In the genomic region with DNA sequence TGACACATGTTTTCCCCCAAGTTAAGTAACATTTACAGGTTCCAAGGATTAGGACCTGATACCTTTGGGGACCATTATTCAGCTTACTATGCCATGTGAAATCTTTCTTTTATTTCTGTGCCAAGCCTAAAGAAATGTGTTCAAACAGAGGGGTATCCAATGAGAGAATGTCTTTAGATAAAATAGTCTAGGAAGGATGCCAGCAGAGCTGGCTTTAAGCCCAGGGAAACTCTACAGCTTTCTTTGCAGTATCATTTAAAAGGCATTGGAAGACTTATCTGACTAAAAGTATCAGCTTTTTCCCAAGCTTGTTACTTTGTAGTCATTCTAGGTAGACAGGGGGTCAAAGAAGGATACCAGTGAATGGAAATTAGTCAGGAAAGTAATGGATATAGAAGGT, we compare ENCODE assay signal across 11 cellular contexts.
DNase-seq lines count a peak whose midpoint lies in the region; ATAC-seq and TF ChIP-seq lines count a peak whose summit lies in the region.
"Had no signal": no experiment of that assay in that cellular context is flagged by ENCODE, and none has a peak within 500 bp of the region (broad histone marks: within the 10 kb centered on the region; RNA-seq: fewer than 3 reads in every experiment).

No MANE protein-coding gene starts in this region.

- TF ChIP-seq CTCF in HFFc6 (IDR thresholded peaks at IDR 0.05) (no peak), PC-3 (conservative IDR thresholded peaks at IDR 0.05; ENCODE audit: low read depth, low read length) (no peak), fibroblast of mammary gland (conservative IDR thresholded peaks at IDR 0.05; ENCODE audit: control insufficient read depth, insufficient read depth, low read depth, low read length) (no peak), left lung (IDR thresholded peaks at IDR 0.05) (no peak)

- H3K4me3 ChIP-seq in PC-3 (ENCODE audit: low read length): no peak overlapping the region
- no peak overlapping the region for H3K4me3 ChIP-seq in fibroblast of mammary gland (ENCODE audit: control insufficient read depth, low read depth, low read length)
- H3K4me3 ChIP-seq in left lung: no peak overlapping the region

- peaks cover 45% of the 10 kb centered on the region for H3K4me1 Mint-ChIP-seq in HFFc6 (ENCODE audit: low read depth)
- no peaks in the 10 kb centered on the region for H3K4me1 Mint-ChIP-seq in activated CD8-positive, alpha-beta memory T cell treated with anti-CD3 and anti-CD28 coated beads, Interleukin-2, amount 10 ng/mL, durations not matched to agents 7 days and 5 days
- H3K4me1 Mint-ChIP-seq: activated CD4-positive, alpha-beta memory T cell treated with anti-CD3 and anti-CD28 coated beads, Interleukin-2, amount 10 ng/mL, durations not matched to agents 7 days and 5 days had no signal

- H3K36me3 Mint-ChIP-seq in HFFc6 (ENCODE audit: low read depth): no peaks in the 10 kb centered on the region
- H3K36me3 Mint-ChIP-seq in activated CD8-positive, alpha-beta memory T cell treated with anti-CD3 and anti-CD28 coated beads, Interleukin-2, amount 10 ng/mL, durations not matched to agents 7 days and 5 days: no peaks in the 10 kb centered on the region

- DNase-seq in HFFc6: peak; percentile 46
- DNase-seq in PC-3: peak; percentile 76
- DNase-seq in fibroblast of mammary gland (ENCODE audit: low read depth): peak; percentile 76
- DNase-seq in smooth muscle cell of the brain vasculature (ENCODE audit: low read depth, low spot score): peak; percentile 47
- no peak for DNase-seq in activated CD8-positive, alpha-beta memory T cell treated with anti-CD3 and anti-CD28 coated beads, Interleukin-2, amount 10 ng/mL, durations not matched to agents 7 days and 5 days
- DNase-seq in left lung: no peak
- DNase-seq: activated CD4-positive, alpha-beta memory T cell treated with anti-CD3 and anti-CD28 coated beads, Interleukin-2, amount 10 ng/mL, durations not matched to agents 7 days and 5 days; DMS153; MV-4-11; NK-92 treated with Interleukin-12 subunit alpha and Interleukin-12 subunit beta, amount 100 ng/mL, for 24 hours had no signal

- H3K27me3 ChIP-seq in PC-3 (ENCODE audit: low read length) (no peaks in the 10 kb centered on the region), left lung (no peaks in the 10 kb centered on the region)

- H3K9me2 ChIP-seq in PC-3 (replicated peaks; ENCODE audit: low read length): no peaks in the 10 kb centered on the region

- H3K4me1 ChIP-seq in PC-3 (ENCODE audit: insufficient read depth, low read length): peaks cover 52% of the 10 kb centered on the region
- H3K4me1 ChIP-seq in left lung: no peaks in the 10 kb centered on the region

- ATAC-seq in PC-3: peak; percentile 4; the same call in 1 of the 2 replicates
- no peak for ATAC-seq in HG03097 (IDR thresholded peaks at IDR 0.05; ENCODE audit: low FRiP score, unreplicated experiment)
- no peak for ATAC-seq in activated CD8-positive, alpha-beta memory T cell treated with anti-CD3 and anti-CD28 coated beads, Interleukin-2, amount 10 ng/mL, durations not matched to agents 7 days and 5 days
- no peak for ATAC-seq in left lung

- H3K27ac ChIP-seq in PC-3 (ENCODE audit: low read length) (peak overlapping the region; percentile 40), left lung (no peak overlapping the region)

- no peak overlapping the region for H3K9ac ChIP-seq in PC-3 (ENCODE audit: low read length)

- H4K20me1 ChIP-seq in PC-3 (ENCODE audit: low read length): no peaks in the 10 kb centered on the region

- no peak overlapping the region for H2AFZ ChIP-seq in PC-3 (ENCODE audit: low read length)

- no peaks in the 10 kb centered on the region; the same call in 1 of the 2 replicates for H3K27me3 Mint-ChIP-seq in HFFc6 (ENCODE audit: insufficient read depth)
- no peaks in the 10 kb centered on the region for H3K27me3 Mint-ChIP-seq in activated CD8-positive, alpha-beta memory T cell treated with anti-CD3 and anti-CD28 coated beads, Interleukin-2, amount 10 ng/mL, durations not matched to agents 7 days and 5 days
- H3K27me3 Mint-ChIP-seq: activated CD4-positive, alpha-beta memory T cell treated with anti-CD3 and anti-CD28 coated beads, Interleukin-2, amount 10 ng/mL, durations not matched to agents 7 days and 5 days had no signal

- intact Hi-C loops in PC-3 (cut with micrococcal nuclease): no loop called here
- intact Hi-C loops in left lung (cut with DNase I): no loop called here

- H3F3A ChIP-seq in PC-3 (ENCODE audit: low read length, unreplicated experiment): no peaks in the 10 kb centered on the region

- CTCF ChIA-PET in PC-3 (lab: Charles Lee): no interaction called here
- CTCF ChIA-PET in activated CD8-positive, alpha-beta memory T cell treated with anti-CD3 and anti-CD28 coated beads, Interleukin-2, amount 10 ng/mL, durations not matched to agents 7 days and 5 days (lab: Charles Lee): no interaction called here

- no peaks in the 10 kb centered on the region for H3K79me2 ChIP-seq in PC-3 (ENCODE audit: low read length)

- H3K36me3 ChIP-seq in PC-3 (ENCODE audit: low read depth, low read length) (no peaks in the 10 kb centered on the region), left lung (no peaks in the 10 kb centered on the region)

- no peak overlapping the region for H3K4me3 Mint-ChIP-seq in HFFc6
- H3K4me3 Mint-ChIP-seq in activated CD8-positive, alpha-beta memory T cell treated with anti-CD3 and anti-CD28 coated beads, Interleukin-2, amount 10 ng/mL, durations not matched to agents 7 days and 5 days: no peak overlapping the region
- H3K4me3 Mint-ChIP-seq: activated CD4-positive, alpha-beta memory T cell treated with anti-CD3 and anti-CD28 coated beads, Interleukin-2, amount 10 ng/mL, durations not matched to agents 7 days and 5 days had no signal

- H3K27ac Mint-ChIP-seq in HFFc6: no peak overlapping the region
- H3K27ac Mint-ChIP-seq in activated CD8-positive, alpha-beta memory T cell treated with anti-CD3 and anti-CD28 coated beads, Interleukin-2, amount 10 ng/mL, durations not matched to agents 7 days and 5 days: no peak overlapping the region
- H3K27ac Mint-ChIP-seq: activated CD4-positive, alpha-beta memory T cell treated with anti-CD3 and anti-CD28 coated beads, Interleukin-2, amount 10 ng/mL, durations not matched to agents 7 days and 5 days had no signal

- no peaks in the 10 kb centered on the region for H3K9me3 Mint-ChIP-seq in HFFc6
- H3K9me3 Mint-ChIP-seq in activated CD8-positive, alpha-beta memory T cell treated with anti-CD3 and anti-CD28 coated beads, Interleukin-2, amount 10 ng/mL, durations not matched to agents 7 days and 5 days (ENCODE audit: low read depth): peaks cover 11% of the 10 kb centered on the region

- H3K4me2 ChIP-seq in PC-3 (ENCODE audit: low read length): no peak overlapping the region

- POLR2A ChIA-PET in PC-3 (lab: Charles Lee; ENCODE audit: unreplicated experiment): no interaction called here

- BruUV-seq in PC-3 (replicated peaks; lab: Mats Ljungman, UMichigan): no TSS peak

- H3K9me3 ChIP-seq in PC-3 (ENCODE audit: low read length) (no peaks in the 10 kb centered on the region), left lung (peaks cover 0 to 3% of the 10 kb centered on the region in 2 donors)

Comparison
In these comparisons a context has a peak if more than half of its experiments do, and no peak if none do; other contexts are left out.
1. DNase-seq: peak in HFFc6 (single experiment), PC-3 (single experiment), fibroblast of mammary gland (single experiment) and smooth muscle cell of the brain vasculature (single experiment); none in activated CD8-positive, alpha-beta memory T cell treated with anti-CD3 and anti-CD28 coated beads, Interleukin-2, amount 10 ng/mL, durations not matched to agents 7 days and 5 days (single experiment) and left lung (0 of 2).